Comparison of ENCODE assay signal across 14 cellular contexts in genomic region chr4:114108869-114109268, GRCh38.
DNase-seq lines count a peak whose midpoint lies in the region; ATAC-seq and TF ChIP-seq lines count a peak whose summit lies in the region.
"Had no signal": no experiment of that assay in that cellular context is flagged by ENCODE, and none has a peak within 500 bp of the region (broad histone marks: within the 10 kb centered on the region; RNA-seq: fewer than 3 reads in every experiment).

No MANE protein-coding gene starts in this region.

- no peaks in the 10 kb centered on the region for H3K9me3 ChIP-seq in breast epithelium
- H3K9me3 ChIP-seq: HAP-1, heart right ventricle, neutrophil, Peyer's patch had no signal

- H3K4me1 Mint-ChIP-seq in MCF 10A (ENCODE audit: insufficient read depth, unreplicated experiment): no peaks in the 10 kb centered on the region

- TF ChIP-seq POLR2A in breast epithelium (IDR thresholded peaks at IDR 0.05): no peak

- no TSS peak for BruUV-seq in MCF 10A (replicated peaks; lab: Mats Ljungman, UMichigan)

- H3K27ac ChIP-seq in breast epithelium: no peak overlapping the region
- H3K27ac ChIP-seq: heart right ventricle, neutrophil, Peyer's patch had no signal

- H3K4me1 ChIP-seq in breast epithelium: no peaks in the 10 kb centered on the region
- H3K4me1 ChIP-seq: HAP-1, heart right ventricle, Peyer's patch had no signal

- no peaks in the 10 kb centered on the region for H3K27me3 Mint-ChIP-seq in MCF 10A (ENCODE audit: insufficient read depth, unreplicated experiment)

- H3K4me3 ChIP-seq in breast epithelium: no peak overlapping the region
- H3K4me3 ChIP-seq: HAP-1, heart right ventricle, Peyer's patch had no signal

- intact Hi-C loops in MCF 10A (cut with micrococcal nuclease): no loop called here
- intact Hi-C loops in breast epithelium (cut with DNase I; ENCODE audit: low total_unique reads): no loop called here

- CTCF ChIA-PET in MCF 10A (lab: Yijun Ruan, JAX): interaction anchor here (0.6 to 0.7 kb wide), 2 partner anchors 267 to 1002 kb away, joined by 3 read pairs; no protein-coding TSS in a partner anchor

- H3K36me3 ChIP-seq in breast epithelium: no peaks in the 10 kb centered on the region
- H3K36me3 ChIP-seq: HAP-1, heart right ventricle, neutrophil, Peyer's patch had no signal

- no peaks in the 10 kb centered on the region for H3K27me3 ChIP-seq in breast epithelium
- H3K27me3 ChIP-seq: heart right ventricle, neutrophil, Peyer's patch had no signal

- TF ChIP-seq CTCF in MCF 10A (IDR thresholded peaks at IDR 0.05; ENCODE audit: unreplicated experiment): no peak
- TF ChIP-seq CTCF in breast epithelium (IDR thresholded peaks at IDR 0.05): no peak

- DNase-seq in MCF 10A (ENCODE audit: unreplicated experiment): peak; percentile 69
- no peak for DNase-seq in breast epithelium (ENCODE audit: low spot score in 2 of 2)
- DNase-seq in NCI-H2171 (lab: John Stamatoyannopoulos, UW): peak; percentile 89
- peak; percentile 77 for DNase-seq in cerebellum (ENCODE audit: low spot score)
- peak; percentile 20 for DNase-seq in superior temporal gyrus (ENCODE audit: extremely low spot score)
- no peak for DNase-seq in SKM-1 treated with dmso at 0.1 percent for 144 hours (lab: John Stamatoyannopoulos, UW; ENCODE audit: unreplicated experiment)
- DNase-seq: activated CD4-positive, alpha-beta T cell treated with anti-CD3 and anti-CD28 coated beads for 4 hours; AML-193; Peyer's patch had no signal

- no peak overlapping the region for H3K27ac Mint-ChIP-seq in MCF 10A (ENCODE audit: low read depth, unreplicated experiment)

- POLR2A ChIA-PET in MCF 10A (lab: Yijun Ruan, JAX): no interaction called here

- H3K4me3 Mint-ChIP-seq in MCF 10A (ENCODE audit: unreplicated experiment): no peak overlapping the region

- H3K9me3 Mint-ChIP-seq in MCF 10A (ENCODE audit: unreplicated experiment): no peaks in the 10 kb centered on the region

- ATAC-seq in HG03442 (IDR thresholded peaks at IDR 0.05; ENCODE audit: unreplicated experiment): no peak
- no peak for ATAC-seq in HG02884 (IDR thresholded peaks at IDR 0.05; ENCODE audit: unreplicated experiment)

- H3K36me3 Mint-ChIP-seq in MCF 10A (ENCODE audit: insufficient read depth, unreplicated experiment): no peaks in the 10 kb centered on the region

Comparison
In these comparisons a context has a peak if more than half of its experiments do, and no peak if none do; other contexts are left out.
1. DNase-seq: peak in MCF 10A (single experiment), NCI-H2171 (single experiment), cerebellum (single experiment) and superior temporal gyrus (single experiment); none in breast epithelium (0 of 2) and SKM-1 treated with dmso at 0.1 percent for 144 hours (single experiment).